In genomic region chr11:45651841-45652745, GRCh38 we compare ENCODE assay signal across 30 cellular contexts. TPM values are rescaled to one million over a fixed set of nuclear protein-coding genes. Genes with fewer than 3 reads are reported as not detected.
DNase-seq lines count a peak whose midpoint lies in the region; ATAC-seq and TF ChIP-seq lines count a peak whose summit lies in the region.
"Had no signal": no experiment of that assay in that cellular context is flagged by ENCODE, and none has a peak within 500 bp of the region (broad histone marks: within the 10 kb centered on the region; RNA-seq: fewer than 3 reads in every experiment).

No MANE protein-coding gene starts in this region.

- peak overlapping the region; percentile 40 for H2BK5ac ChIP-seq in neuronal stem cell (ENCODE audit: low read length)

- ATAC-seq in heart right ventricle (no peak), HG02623 (IDR thresholded peaks at IDR 0.05; ENCODE audit: unreplicated experiment) (no peak)
- ATAC-seq: activated T-cell treated with anti-CD3 and anti-CD28 coated beads, Interleukin-2, amount 50 U/mL, for 72 hours; gastrocnemius medialis; left lung had no signal

- DNase-seq in right atrium auricular region (ENCODE audit: low spot score) (peak; percentile 49), heart right ventricle (no peak), colonic mucosa (peak; percentile 9), neuronal stem cell (ENCODE audit: low spot score) (no peak), T-helper 9 cell (no peak), hepatic stellate cell (ENCODE audit: low spot score) (no peak)
- DNase-seq: activated CD4-positive, alpha-beta T cell treated with anti-CD3 and anti-CD28 coated beads for 1 hour; activated naive CD4-positive, alpha-beta T cell treated with anti-CD3 and anti-CD28 coated beads, Interleukin-2, amount 10 ng/mL, durations not matched to agents 7 days and 5 days; activated T-cell treated with anti-CD3 and anti-CD28 coated beads, Interleukin-2, amount 50 U/mL, for 72 hours; Caco-2; cortex of kidney; DMS79 treated with DMSO at 0.1 percent for 48 hours; endodermal cell; gastrocnemius medialis; GF-D8; hippocampal formation; Karpas-422; MV-4-11; naive B cell; NCI-H146; T-helper 2 cell had no signal

- no peak overlapping the region for H2BK120ac ChIP-seq in neuronal stem cell (ENCODE audit: low read depth, low read length)

- H3K27ac ChIP-seq in right atrium auricular region (no peak overlapping the region), heart right ventricle (no peak overlapping the region), colonic mucosa (no peak overlapping the region), neuronal stem cell (replicated peaks; ENCODE audit: low read length) (no peak overlapping the region)
- H3K27ac ChIP-seq: BLaER1 treated with 17β-estradiol and CSF1 and Interleukin-3, amounts not matched to agents 10 nM and 100 nM; gastrocnemius medialis; HL-60; left lung; SK-N-MC; tibial nerve had no signal

- H4K91ac ChIP-seq in neuronal stem cell (ENCODE audit: low read depth, low read length, poor library complexity), result no peak overlapping the region

- H3K9me3 ChIP-seq in right atrium auricular region (no peaks in the 10 kb centered on the region), heart right ventricle (no peaks in the 10 kb centered on the region), colonic mucosa (no peaks in the 10 kb centered on the region), neuronal stem cell (replicated peaks in 1 of 2; ENCODE audit: control insufficient read depth in 2 of 2, insufficient read depth in 1 of 2, low read depth in 1 of 2, low read length in 2 of 2) (no peaks in the 10 kb centered on the region)
- H3K9me3 ChIP-seq: Caco-2, gastrocnemius medialis, left lung, tibial nerve had no signal

- peak overlapping the region; percentile 24 for H2BK12ac ChIP-seq in neuronal stem cell (ENCODE audit: low read length)

- H3K4me1 ChIP-seq in right atrium auricular region (peaks cover 0 to 5% of the 10 kb centered on the region in 2 donors), heart right ventricle (peaks cover 0 to 36% (median 18%) of the 10 kb centered on the region in 9 donors), colonic mucosa (no peaks in the 10 kb centered on the region), neuronal stem cell (ENCODE audit: control insufficient read depth in 2 of 2, insufficient read depth in 1 of 2, low read depth in 1 of 2, low read length in 2 of 2) (peaks cover 3 to 15% of the 10 kb centered on the region in 2 donors)
- H3K4me1 ChIP-seq: Caco-2 had no signal

- TF ChIP-seq CTCF in right atrium auricular region (IDR thresholded peaks at IDR 0.05), result no peak
- no peak for TF ChIP-seq CTCF in heart right ventricle (IDR thresholded peaks at IDR 0.05)
- TF ChIP-seq CTCF in colonic mucosa (IDR thresholded peaks at IDR 0.05), result no peak

- peak overlapping the region; percentile 39 for H2AK5ac ChIP-seq in neuronal stem cell (ENCODE audit: low read depth, low read length)

- H3K9ac ChIP-seq in colonic mucosa (ENCODE audit: low read depth in 2 of 2, low read length in 2 of 2), result no peak overlapping the region
- peak overlapping the region; percentile 53 for H3K9ac ChIP-seq in neuronal stem cell (ENCODE audit: low read depth, low read length, poor library complexity)
- H3K9ac ChIP-seq: BLaER1 treated with 17β-estradiol and CSF1 and Interleukin-3, amounts not matched to agents 10 nM and 100 nM had no signal

- 82 to 92% methylated on average over 19 to 20 of the region's 20 CpGs for WGBS in heart right ventricle, 2 donors
- whole genome bisulfite sequencing in neuronal stem cell (ENCODE audit: extremely low coverage in 2 of 2, insufficient read length in 2 of 2, insufficient replicate concordance in 1 of 2), 2 donors, result no CpG with 5 or more reads among the region's 20 CpGs

- H2BK15ac ChIP-seq in neuronal stem cell (ENCODE audit: low read length), result peak overlapping the region; percentile 88

- no peak overlapping the region for H4K8ac ChIP-seq in neuronal stem cell (ENCODE audit: low read depth, low read length)

- no peak overlapping the region for H3K23ac ChIP-seq in neuronal stem cell (ENCODE audit: low read depth, low read length, poor library complexity)

- H2AFZ ChIP-seq in neuronal stem cell (ENCODE audit: low read length), result no peak overlapping the region

- H3K4me3 ChIP-seq in right atrium auricular region (no peak overlapping the region), heart right ventricle (no peak overlapping the region), colonic mucosa (no peak overlapping the region), neuronal stem cell (ENCODE audit: low read length in 2 of 2) (no peak overlapping the region)
- H3K4me3 ChIP-seq: BLaER1 treated with 17β-estradiol and CSF1 and Interleukin-3, amounts not matched to agents 10 nM and 100 nM; gastrocnemius medialis; left lung; SK-N-MC; smooth muscle cell; tibial nerve had no signal

- H3K27me3 ChIP-seq in right atrium auricular region (no peaks in the 10 kb centered on the region), heart right ventricle (peaks cover 0 to 19% (median 9%) of the 10 kb centered on the region in 7 donors), colonic mucosa (no peaks in the 10 kb centered on the region), neuronal stem cell (ENCODE audit: control insufficient read depth in 3 of 3, insufficient read depth in 3 of 3, low read depth in 1 of 3, low read length in 3 of 3) (peaks cover 0 to 17% (median 0%) of the 10 kb centered on the region in 3 experiments)
- H3K27me3 ChIP-seq: gastrocnemius medialis had no signal

- H3K4me2 ChIP-seq in neuronal stem cell (ENCODE audit: insufficient read depth, low read length, poor library complexity, severe bottlenecking), result no peak overlapping the region
- H3K4me2 ChIP-seq: BLaER1 treated with 17β-estradiol and CSF1 and Interleukin-3, amounts not matched to agents 10 nM and 100 nM; smooth muscle cell had no signal

- no peak overlapping the region for H3K4ac ChIP-seq in neuronal stem cell (ENCODE audit: low read length)

- H3K14ac ChIP-seq in neuronal stem cell (ENCODE audit: low read length), result peak overlapping the region; percentile 9

- no peaks in the 10 kb centered on the region for H3K36me3 ChIP-seq in right atrium auricular region
- H3K36me3 ChIP-seq in heart right ventricle, result peaks cover 0 to 20% (median 0%) of the 10 kb centered on the region in 9 donors
- no peaks in the 10 kb centered on the region for H3K36me3 ChIP-seq in colonic mucosa
- no peaks in the 10 kb centered on the region for H3K36me3 ChIP-seq in neuronal stem cell (replicated peaks in 1 of 2; ENCODE audit: control insufficient read depth in 2 of 2, insufficient read depth in 2 of 2, low read length in 2 of 2)
- H3K36me3 ChIP-seq: BLaER1 treated with 17β-estradiol and CSF1 and Interleukin-3, amounts not matched to agents 10 nM and 100 nM; gastrocnemius medialis; left lung; tibial nerve had no signal

- H3K18ac ChIP-seq in neuronal stem cell (ENCODE audit: low read length), result peak overlapping the region; percentile 35

- no peaks in the 10 kb centered on the region for H3K79me1 ChIP-seq in neuronal stem cell (ENCODE audit: low read depth, low read length)

- intact Hi-C loops in heart right ventricle (cut with DNase I), result loop anchor here in 9 of 10 donors (5.0 to 10.0 kb wide), 10 partner anchors 93 to 280 kb away; no protein-coding TSS in a partner anchor
- intact Hi-C loops in colonic mucosa (cut with DNase I), result no loop called here

RNA-seq across cellular contexts. Expression of gene CHST1, which starts 13.3 kb away (rescaled TPM):
- total RNA-seq in right atrium auricular region (1 to 10 TPM; 2.7 to 5.4 TPM), heart right ventricle (1 to 10 TPM in 9 of 10 donors, under 1 TPM in 1; 0.53 to 7.7 (median 1.5) TPM), colonic mucosa (under 1 TPM; 0.54 to 0.58 TPM)
- 1 to 10 TPM; 2.5 to 5.2 TPM for polyA plus RNA-seq in heart right ventricle
- polyA plus RNA-seq in neuronal stem cell (2013, experiment 1 of 2), result 2.3 TPM
- 2.4 TPM for polyA plus RNA-seq in neuronal stem cell (2013, experiment 2 of 2)
- total RNA-seq: Caco-2, NCI-H460, OCI-LY7 had no signal

Comparison
In these comparisons a context has a peak if more than half of its experiments do, and no peak if none do; other contexts are left out.
1. DNase-seq: peak in right atrium auricular region (single experiment) and colonic mucosa (single experiment); none in heart right ventricle (0 of 2), neuronal stem cell (single experiment), T-helper 9 cell (single experiment) and hepatic stellate cell (single experiment).